In the genomic region with DNA sequence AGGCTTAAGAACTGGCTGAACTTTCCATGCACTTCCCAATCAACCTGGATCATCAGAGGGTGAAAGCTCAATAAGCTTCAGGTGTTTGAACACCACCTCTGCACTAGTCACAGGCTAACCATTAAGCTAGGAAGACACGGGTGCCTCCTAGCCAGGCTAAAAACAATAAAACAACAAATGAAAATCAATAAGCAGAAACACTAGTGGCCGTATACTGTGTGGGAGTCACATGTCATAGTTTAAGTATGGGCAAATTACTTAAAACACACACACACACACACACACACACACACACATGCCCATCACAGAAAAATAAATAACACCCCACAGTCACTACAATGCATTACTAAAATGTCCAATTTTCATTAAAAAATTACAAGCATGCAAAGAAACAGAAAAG, we compare ENCODE assay signal across 1 cellular context.
TF ChIP-seq lines count a peak whose summit lies in the region.

No MANE protein-coding gene starts in this region.

TF ChIP-seq in IMR-90, 13 proteins besides CTCF, POLR2A, EP300 and RAD21 (continued from another document):
- TF ChIP-seq, protein P1, sequence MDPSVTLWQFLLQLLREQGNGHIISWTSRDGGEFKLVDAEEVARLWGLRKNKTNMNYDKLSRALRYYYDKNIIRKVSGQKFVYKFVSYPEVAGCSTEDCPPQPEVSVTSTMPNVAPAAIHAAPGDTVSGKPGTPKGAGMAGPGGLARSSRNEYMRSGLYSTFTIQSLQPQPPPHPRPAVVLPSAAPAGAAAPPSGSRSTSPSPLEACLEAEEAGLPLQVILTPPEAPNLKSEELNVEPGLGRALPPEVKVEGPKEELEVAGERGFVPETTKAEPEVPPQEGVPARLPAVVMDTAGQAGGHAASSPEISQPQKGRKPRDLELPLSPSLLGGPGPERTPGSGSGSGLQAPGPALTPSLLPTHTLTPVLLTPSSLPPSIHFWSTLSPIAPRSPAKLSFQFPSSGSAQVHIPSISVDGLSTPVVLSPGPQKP (IDR thresholded peaks at IDR 0.05; ENCODE audit: borderline replicate concordance, low read depth, low read length), result no peak
- TF ChIP-seq SMC3 (IDR thresholded peaks at IDR 0.05; ENCODE audit: low read depth, low read length) (no peak), MAFK (IDR thresholded peaks at IDR 0.05; ENCODE audit: low read depth, low read length) (no peak), NFE2L2 (IDR thresholded peaks at IDR 0.05; ENCODE audit: low read depth, low read length) (no peak), CEBPB (IDR thresholded peaks at IDR 0.05; ENCODE audit: low read depth, low read length) (no peak)
TF ChIP-seq in IMR-90: peak in this region for 0.
